In the genomic region with DNA sequence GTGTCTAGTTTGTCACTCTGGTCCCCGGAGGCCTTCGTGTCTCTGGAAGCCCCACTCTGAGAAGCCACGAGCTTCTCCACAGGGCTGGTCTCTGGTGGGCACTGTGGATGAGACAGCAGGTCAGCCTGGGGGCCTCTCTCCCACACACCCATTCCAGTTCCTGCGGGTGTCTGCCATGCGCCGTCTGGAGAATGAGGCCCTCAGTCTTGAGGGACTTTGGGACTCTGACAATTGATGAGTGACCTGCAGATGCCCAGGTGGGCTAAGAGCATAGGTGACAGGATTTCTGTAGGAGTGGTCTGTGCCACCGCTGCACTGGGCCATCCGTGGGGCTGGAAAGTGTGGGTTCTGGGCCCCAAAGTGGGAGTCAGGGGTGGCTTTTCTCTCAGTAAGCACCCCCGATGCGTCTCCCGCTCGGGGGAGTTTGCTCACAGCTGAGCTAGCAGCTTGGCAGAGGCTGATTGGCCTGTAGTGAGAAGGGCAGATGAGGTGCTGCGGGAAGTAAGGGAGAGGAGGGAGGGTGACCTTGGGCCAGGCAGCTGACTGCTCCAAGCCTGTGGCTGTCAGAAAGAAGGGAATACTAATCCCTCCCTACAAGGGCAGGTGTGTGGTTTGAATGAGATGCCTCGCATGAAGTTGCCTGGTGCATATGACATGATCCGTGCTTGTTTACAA, we compare ENCODE assay signal across 1 cellular context.
TF ChIP-seq lines count a peak whose summit lies in the region.

No MANE protein-coding gene starts in this region.

TF ChIP-seq in HepG2, 621 proteins besides CTCF, POLR2A, EP300 and RAD21:
- TF ChIP-seq RBM39 (IDR thresholded peaks at IDR 0.05; ENCODE audit: low read depth, low read length, poor library complexity, severe bottlenecking), result no peak
- TF ChIP-seq, protein P1, sequence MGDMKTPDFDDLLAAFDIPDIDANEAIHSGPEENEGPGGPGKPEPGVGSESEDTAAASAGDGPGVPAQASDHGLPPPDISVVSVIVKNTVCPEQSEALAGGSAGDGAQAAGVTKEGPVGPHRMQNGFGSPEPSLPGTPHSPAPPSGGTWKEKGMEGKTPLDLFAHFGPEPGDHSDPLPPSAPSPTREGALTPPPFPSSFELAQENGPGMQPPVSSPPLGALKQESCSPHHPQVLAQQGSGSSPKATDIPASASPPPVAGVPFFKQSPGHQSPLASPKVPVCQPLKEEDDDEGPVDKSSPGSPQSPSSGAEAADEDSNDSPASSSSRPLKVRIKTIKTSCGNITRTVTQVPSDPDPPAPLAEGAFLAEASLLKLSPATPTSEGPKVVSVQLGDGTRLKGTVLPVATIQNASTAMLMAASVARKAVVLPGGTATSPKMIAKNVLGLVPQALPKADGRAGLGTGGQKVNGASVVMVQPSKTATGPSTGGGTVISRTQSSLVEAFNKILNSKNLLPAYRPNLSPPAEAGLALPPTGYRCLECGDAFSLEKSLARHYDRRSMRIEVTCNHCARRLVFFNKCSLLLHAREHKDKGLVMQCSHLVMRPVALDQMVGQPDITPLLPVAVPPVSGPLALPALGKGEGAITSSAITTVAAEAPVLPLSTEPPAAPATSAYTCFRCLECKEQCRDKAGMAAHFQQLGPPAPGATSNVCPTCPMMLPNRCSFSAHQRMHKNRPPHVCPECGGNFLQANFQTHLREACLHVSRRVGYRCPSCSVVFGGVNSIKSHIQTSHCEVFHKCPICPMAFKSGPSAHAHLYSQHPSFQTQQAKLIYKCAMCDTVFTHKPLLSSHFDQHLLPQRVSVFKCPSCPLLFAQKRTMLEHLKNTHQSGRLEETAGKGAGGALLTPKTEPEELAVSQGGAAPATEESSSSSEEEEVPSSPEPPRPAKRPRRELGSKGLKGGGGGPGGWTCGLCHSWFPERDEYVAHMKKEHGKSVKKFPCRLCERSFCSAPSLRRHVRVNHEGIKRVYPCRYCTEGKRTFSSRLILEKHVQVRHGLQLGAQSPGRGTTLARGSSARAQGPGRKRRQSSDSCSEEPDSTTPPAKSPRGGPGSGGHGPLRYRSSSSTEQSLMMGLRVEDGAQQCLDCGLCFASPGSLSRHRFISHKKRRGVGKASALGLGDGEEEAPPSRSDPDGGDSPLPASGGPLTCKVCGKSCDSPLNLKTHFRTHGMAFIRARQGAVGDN (CRISPR knock-in tag; IDR thresholded peaks at IDR 0.05), result peak; percentile 24; the same call in 1 of the 2 replicates
- peak; percentile 42; the same call in 1 of the 2 replicates for TF ChIP-seq TFAP4 (IDR thresholded peaks at IDR 0.05; ENCODE audit: borderline replicate concordance, low read depth)
- TF ChIP-seq, protein P2, sequence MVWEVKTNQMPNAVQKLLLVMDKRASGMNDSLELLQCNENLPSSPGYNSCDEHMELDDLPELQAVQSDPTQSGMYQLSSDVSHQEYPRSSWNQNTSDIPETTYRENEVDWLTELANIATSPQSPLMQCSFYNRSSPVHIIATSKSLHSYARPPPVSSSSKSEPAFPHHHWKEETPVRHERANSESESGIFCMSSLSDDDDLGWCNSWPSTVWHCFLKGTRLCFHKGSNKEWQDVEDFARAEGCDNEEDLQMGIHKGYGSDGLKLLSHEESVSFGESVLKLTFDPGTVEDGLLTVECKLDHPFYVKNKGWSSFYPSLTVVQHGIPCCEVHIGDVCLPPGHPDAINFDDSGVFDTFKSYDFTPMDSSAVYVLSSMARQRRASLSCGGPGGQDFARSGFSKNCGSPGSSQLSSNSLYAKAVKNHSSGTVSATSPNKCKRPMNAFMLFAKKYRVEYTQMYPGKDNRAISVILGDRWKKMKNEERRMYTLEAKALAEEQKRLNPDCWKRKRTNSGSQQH (CRISPR knock-in tag; IDR thresholded peaks at IDR 0.05; ENCODE audit: low read depth), result 0 out of 2 replicates have a peak, but pooled peaks have one; percentile 45
